In genomic region chr4:110200673-110201072, GRCh38 we compare ENCODE assay signal across 25 cellular contexts.
"Had no signal": no experiment of that assay in that cellular context is flagged by ENCODE, and none has a peak within 500 bp of the region (broad histone marks: within the 10 kb centered on the region; RNA-seq: fewer than 3 reads in every experiment).

No MANE protein-coding gene starts in this region.

- ATAC-seq: activated CD8-positive, alpha-beta T cell treated with anti-CD3 and anti-CD28 coated beads, Interleukin-2, amount 10 ng/mL, durations not matched to agents 7 days and 5 days had no signal

- H3K4me3 ChIP-seq: ascending aorta, cardiac muscle cell had no signal

- DNase-seq: activated CD4-positive, alpha-beta T cell treated with anti-CD3 and anti-CD28 coated beads, Interleukin-2, amount 10 ng/mL, durations not matched to agents 24 days and 14 days; activated CD4-positive, alpha-beta T cell treated with anti-CD3 and anti-CD28 coated beads, Interleukin-2, amount 50 U/mL, for 48 hours; activated CD8-positive, alpha-beta T cell treated with anti-CD3 and anti-CD28 coated beads, Interleukin-2, amount 10 ng/mL, durations not matched to agents 7 days and 5 days; activated gamma-delta T cell; activated naive CD4-positive, alpha-beta T cell treated with Interleukin-2 at 50 U/mL for 16 hours; activated naive CD8-positive, alpha-beta T cell treated with anti-CD3 and anti-CD28 coated beads, Interleukin-2, amount 10 ng/mL, durations not matched to agents 7 days and 5 days; activated T-cell treated with anti-CD3 and anti-CD28 coated beads, Interleukin-2, amount 50 U/mL, for 24 hours; MM.1S; MV-4-11; NCI-H1092; NCI-H1436 treated with DMSO at 0.1 percent for 48 hours; NCI-H1694 treated with DMSO at 0.1 percent for 48 hours; NCI-H2029; NCI-H345; NCI-H524 treated with DMSO at 0.1 percent for 48 hours; Right ventricle myocardium superior; SW 1271; T-helper 1 cell; T1000 had no signal

- H3K9me3 ChIP-seq: ascending aorta had no signal

- H3K4me2 ChIP-seq: KMS-11 had no signal

- H3K9ac ChIP-seq: KMS-11 had no signal

- H3K36me3 ChIP-seq: ascending aorta, cardiac muscle cell had no signal

- H3K27ac ChIP-seq: ascending aorta, cardiac muscle cell, KMS-11 had no signal

- H3K9me3 Mint-ChIP-seq: activated CD4-positive, alpha-beta T cell treated with anti-CD3 and anti-CD28 coated beads, Interleukin-2, amount 10 ng/mL, durations not matched to agents 24 days and 14 days; activated naive CD4-positive, alpha-beta T cell treated with anti-CD3 and anti-CD28 coated beads, Interleukin-2, amount 50 U/mL, for 24 hours; activated naive CD8-positive, alpha-beta T cell treated with anti-CD3 and anti-CD28 coated beads, Interleukin-2, amount 10 ng/mL, durations not matched to agents 7 days and 5 days; activated T-cell treated with anti-CD3 and anti-CD28 coated beads, Interleukin-2, amount 50 U/mL, for 24 hours; activated T-helper 2 cell treated with anti-CD3 and anti-CD28 coated beads, Interferon-gamma antibody, Interleukin-2, Interleukin-4, amounts not matched to agents 10 μg/mL and 5 μg/mL and 100 μg/mL, durations not matched to agents 14 hours and 24 hours and 36 hours; central memory CD8-positive, alpha-beta T cell had no signal

- H3K4me3 Mint-ChIP-seq: activated CD4-positive, alpha-beta T cell treated with anti-CD3 and anti-CD28 coated beads, Interleukin-2, amount 10 ng/mL, durations not matched to agents 24 days and 14 days; activated CD8-positive, alpha-beta T cell treated with anti-CD3 and anti-CD28 coated beads, Interleukin-2, amount 10 ng/mL, durations not matched to agents 7 days and 5 days; activated naive CD4-positive, alpha-beta T cell treated with anti-CD3 and anti-CD28 coated beads, Interleukin-2, amount 50 U/mL, for 24 hours; activated naive CD8-positive, alpha-beta T cell treated with anti-CD3 and anti-CD28 coated beads, Interleukin-2, amount 10 ng/mL, durations not matched to agents 7 days and 5 days; activated T-cell treated with anti-CD3 and anti-CD28 coated beads, Interleukin-2, amount 50 U/mL, for 24 hours; central memory CD8-positive, alpha-beta T cell had no signal

- H3K27me3 ChIP-seq: ascending aorta, cardiac muscle cell had no signal

- H3K27ac Mint-ChIP-seq: activated CD4-positive, alpha-beta T cell treated with anti-CD3 and anti-CD28 coated beads, Interleukin-2, amount 10 ng/mL, durations not matched to agents 24 days and 14 days; activated CD8-positive, alpha-beta T cell treated with anti-CD3 and anti-CD28 coated beads, Interleukin-2, amount 10 ng/mL, durations not matched to agents 7 days and 5 days; activated naive CD4-positive, alpha-beta T cell treated with anti-CD3 and anti-CD28 coated beads, Interleukin-2, amount 50 U/mL, for 24 hours; activated naive CD8-positive, alpha-beta T cell treated with anti-CD3 and anti-CD28 coated beads, Interleukin-2, amount 10 ng/mL, durations not matched to agents 7 days and 5 days; activated T-cell treated with anti-CD3 and anti-CD28 coated beads, Interleukin-2, amount 50 U/mL, for 24 hours; activated T-helper 2 cell treated with anti-CD3 and anti-CD28 coated beads, Interferon-gamma antibody, Interleukin-2, Interleukin-4, amounts not matched to agents 10 μg/mL and 5 μg/mL and 100 μg/mL, durations not matched to agents 14 hours and 24 hours and 36 hours had no signal

- H3K4me1 ChIP-seq: ascending aorta had no signal

- H3K27me3 Mint-ChIP-seq: activated CD4-positive, alpha-beta T cell treated with anti-CD3 and anti-CD28 coated beads, Interleukin-2, amount 10 ng/mL, durations not matched to agents 24 days and 14 days; activated naive CD4-positive, alpha-beta T cell treated with anti-CD3 and anti-CD28 coated beads, Interleukin-2, amount 50 U/mL, for 24 hours; activated T-cell treated with anti-CD3 and anti-CD28 coated beads, Interleukin-2, amount 50 U/mL, for 24 hours; central memory CD8-positive, alpha-beta T cell had no signal
